ENCODE assay signal across 31 cellular contexts in genomic region chr6:162711376-162711775, GRCh38. TPM values are rescaled to one million over a fixed set of nuclear protein-coding genes. Genes with fewer than 3 reads are reported as not detected.
A peak's percentile ranks its signal among the peaks of the same experiment; 100 is the strongest.
DNase-seq lines count a peak whose midpoint lies in the region; ATAC-seq, FAIRE-seq and TF ChIP-seq lines count a peak whose summit lies in the region.
"Had no signal": no experiment of that assay in that cellular context is flagged by ENCODE, and none has a peak within 500 bp of the region (broad histone marks: within the 10 kb centered on the region; RNA-seq: fewer than 3 reads in every experiment).

No MANE protein-coding gene starts in this region.

- H3K4me1 ChIP-seq in liver (ENCODE audit: control insufficient read depth in 4 of 4, insufficient read depth in 4 of 4, low read length in 3 of 4) (no peaks in the 10 kb centered on the region), HepG2 (ENCODE audit: insufficient read depth, low read length) (no peaks in the 10 kb centered on the region), psoas muscle (peaks cover 14% of the 10 kb centered on the region)

- H3K4me3 ChIP-seq in liver (ENCODE audit: low read depth in 1 of 3, low read length in 3 of 3) = no peak overlapping the region
- no peak overlapping the region for H3K4me3 ChIP-seq in HepG2 (replicated peaks in 1 of 3; ENCODE audit: insufficient read depth in 1 of 3, low read depth in 2 of 3, low read length in 3 of 3)
- H3K4me3 ChIP-seq in psoas muscle = no peak overlapping the region
- H3K4me3 ChIP-seq: BLaER1, GM12878 had no signal

- POLR2A ChIA-PET in HepG2 (lab: Yijun Ruan, JAX) = no interaction called here

- no peak for DNase-seq in HepG2 (ENCODE audit: low spot score)
- DNase-seq in left lobe of liver (ENCODE audit: low spot score) = peak; percentile 68
- no peak for DNase-seq in psoas muscle
- no peak for DNase-seq in NCI-H187 (lab: John Stamatoyannopoulos, UW)
- DNase-seq in NCI-H526 treated with DMSO at 0.1 percent for 48 hours (lab: John Stamatoyannopoulos, UW) = no peak
- DNase-seq: 8988T; ACHN; BE2C; C1 segment of cervical spinal cord; CD4-positive, alpha-beta memory T cell; CD4-positive, CD25-positive, alpha-beta regulatory T cell; CD8-positive, alpha-beta memory T cell; COR-L47; DMS 273 treated with DMSO at 0.1 percent for 48 hours; DMS153; DMS53; DMS79; DND-41; EL; GDM1 had no signal

- no TSS peak for BruUV-seq in HepG2 (replicated peaks; lab: Mats Ljungman, UMichigan)

- no peak overlapping the region for H3K4me2 ChIP-seq in HepG2 (ENCODE audit: low read depth, low read length)
- H3K4me2 ChIP-seq: BLaER1 had no signal

- no peak for TF ChIP-seq POLR2A in HepG2 (IDR thresholded peaks at IDR 0.05; ENCODE audit: insufficient read depth in 1 of 2, low read depth in 2 of 2, low read length in 2 of 2)

- H3K79me2 ChIP-seq in HepG2 (ENCODE audit: insufficient read depth, low read length) = no peaks in the 10 kb centered on the region

- WGBS in liver = 67% methylated on average over 4 of the region's 4 CpGs
- 41% methylated on average over 4 of the region's 4 CpGs for WGBS in HepG2 (ENCODE audit: low lambda C conversion rate)
- 71 to 97% (median 87%) methylated on average over 4 of the region's 4 CpGs for WGBS in psoas muscle, 3 donors

- in situ Hi-C loops in HepG2 (cut with HindIII; ENCODE audit: extremely low pct_ligation_motif_present, low pct_unique_long_range_greater_than_20kb) = no loop called here

- no peak overlapping the region for H3K27ac ChIP-seq in liver (ENCODE audit: low read depth in 1 of 2, low read length in 2 of 2)
- no peak overlapping the region for H3K27ac ChIP-seq in HepG2 (ENCODE audit: extremely low read length, insufficient read depth, low read length)
- H3K27ac ChIP-seq in psoas muscle = peak overlapping the region; percentile 14
- H3K27ac ChIP-seq: BLaER1 had no signal

- no peak for ATAC-seq in HepG2
- peak; percentile 95 for ATAC-seq in left lobe of liver
- ATAC-seq in psoas muscle = peak in 3 of 4 donors; percentile 22 to 72 (median 54)
- ATAC-seq: GM12878 had no signal

- TF ChIP-seq EP300 in HepG2 (IDR thresholded peaks at IDR 0.05; ENCODE audit: low read depth in 2 of 2, low read length in 2 of 2) = no peak
- no peak for TF ChIP-seq EP300 in HepG2 (CRISPR knock-in tag; IDR thresholded peaks at IDR 0.05; ENCODE audit: borderline replicate concordance)

- TF ChIP-seq CTCF in liver (IDR thresholded peaks at IDR 0.05; ENCODE audit: low read depth, low read length, missing input control) (no peak), HepG2 (CRISPR knock-in tag; IDR thresholded peaks at IDR 0.05) (no peak), psoas muscle (IDR thresholded peaks at IDR 0.05) (no peak)

- CTCF ChIA-PET in HepG2 (lab: Yijun Ruan, JAX; ENCODE audit: low intra/inter-chr PET ratio, low total read pairs) = no interaction called here

- H3K9ac ChIP-seq in liver (ENCODE audit: low read depth in 1 of 2, low read length in 2 of 2) = no peak overlapping the region
- H3K9ac ChIP-seq in HepG2 (ENCODE audit: insufficient read depth, low read depth, low read length) = no peak overlapping the region
- H3K9ac ChIP-seq: BLaER1 had no signal

- FAIRE-seq in HepG2 (lab: Jason Lieb, UNC) = no peak
- FAIRE-seq: A204.1, GM12878, GM12892, GM18507 had no signal

- no peak overlapping the region for H2AFZ ChIP-seq in HepG2 (ENCODE audit: low read length)

- H3K27me3 ChIP-seq in liver (ENCODE audit: control insufficient read depth in 4 of 4, insufficient read depth in 4 of 4, low read length in 3 of 4) (no peaks in the 10 kb centered on the region), HepG2 (ENCODE audit: control insufficient read depth in 1 of 2, insufficient read depth in 2 of 2, low read length in 2 of 2) (no peaks in the 10 kb centered on the region), psoas muscle (ENCODE audit: insufficient read depth in 3 of 3, low read length in 2 of 3) (no peaks in the 10 kb centered on the region)
- H3K27me3 ChIP-seq: BE2C, BLaER1 had no signal

- H3K9me3 ChIP-seq in liver (ENCODE audit: control insufficient read depth in 4 of 4, low read length in 3 of 4) = no peaks in the 10 kb centered on the region
- H3K9me3 ChIP-seq in HepG2 (ENCODE audit: low read length) = no peaks in the 10 kb centered on the region
- H3K9me3 ChIP-seq in psoas muscle = no peaks in the 10 kb centered on the region
- H3K9me3 ChIP-seq: BE2C, BLaER1 had no signal

- intact Hi-C loops in HepG2 (cut with micrococcal nuclease; ENCODE audit: unreplicated experiment) (no loop called here), psoas muscle (cut with DNase I) (no loop called here)

- H3K36me3 ChIP-seq in liver (ENCODE audit: control insufficient read depth in 4 of 4, insufficient read depth in 3 of 4, low read depth in 1 of 4, low read length in 3 of 4) (no peaks in the 10 kb centered on the region), HepG2 (replicated peaks in 1 of 2; ENCODE audit: control insufficient read depth in 1 of 2, insufficient read depth in 2 of 2, low read length in 2 of 2) (no peaks in the 10 kb centered on the region), psoas muscle (ENCODE audit: insufficient read depth in 1 of 2, low read depth in 1 of 2) (no peaks in the 10 kb centered on the region)
- H3K36me3 ChIP-seq: BE2C, BLaER1 had no signal

- TF ChIP-seq RAD21 in liver (IDR thresholded peaks at IDR 0.05) = peak in 1 of 2 donors; percentile 67
- no peak for TF ChIP-seq RAD21 in HepG2 (CRISPR knock-in tag; IDR thresholded peaks at IDR 0.05)

- H4K20me1 ChIP-seq in HepG2 (ENCODE audit: insufficient read depth, low read length) = no peaks in the 10 kb centered on the region
- H4K20me1 ChIP-seq: BLaER1 had no signal

TF ChIP-seq in liver, 16 proteins besides CTCF, POLR2A, EP300 and RAD21 (continues in another document):
- no peak for TF ChIP-seq NR2F2 (IDR thresholded peaks at IDR 0.05)
- TF ChIP-seq SP1 (IDR thresholded peaks at IDR 0.05) = peak; percentile 71

TF ChIP-seq in HepG2, 621 proteins besides CTCF, POLR2A, EP300 and RAD21 (continues in another document):
- TF ChIP-seq ZNF615 (CRISPR knock-in tag; IDR thresholded peaks at IDR 0.05; ENCODE audit: borderline replicate concordance) = no peak

RNA-seq across cellular contexts. Expression of gene PRKN, which starts 16.2 kb away (rescaled TPM):
- 1 to 10 TPM; 3.9 to 4.1 TPM for total RNA-seq in liver
- polyA plus RNA-seq in liver = 1 to 10 TPM in 1 of 2 donors, under 1 TPM in 1; 0.47 to 2.6 TPM
- total RNA-seq in HepG2 (2016; rRNA removed; fragmentation: Illumina TruSeq; extraction: Trizol) = 0.18 and 0.31 TPM in 2 replicates
- 0.09 TPM in 1 of 2 replicates, not detected in the other for total RNA-seq in HepG2 (2016; cell fraction: cytosol; rRNA removed; fragmentation: Illumina TruSeq; extraction: Trizol; ENCODE audit: low read depth)
- 0.19 TPM in 1 of 2 replicates, not detected in the other for total RNA-seq in HepG2 (2016; cell fraction: insoluble cytoplasmic fraction; rRNA removed; fragmentation: Illumina TruSeq; extraction: Trizol)
- 0.07 and 0.28 TPM in 2 replicates for total RNA-seq in HepG2 (2016; cell fraction: membrane; rRNA removed; fragmentation: Illumina TruSeq; extraction: Trizol)
- 2.4 and 4.3 TPM in 2 replicates for total RNA-seq in HepG2 (2016; cell fraction: nucleus; rRNA removed; fragmentation: Illumina TruSeq; extraction: Trizol)
- polyA plus RNA-seq in HepG2 (2011; rRNA removed) = 0.44 and 0.50 TPM in 2 replicates
- 0.39 and 0.62 TPM in 2 replicates for polyA plus RNA-seq in HepG2 (2011; cell fraction: cytosol; rRNA removed)
- 0.50 and 0.80 TPM in 2 replicates for polyA plus RNA-seq in HepG2 (2011; cell fraction: nucleus; rRNA removed)
- polyA plus RNA-seq in HepG2 (2012) = 1.2 and 1.3 TPM in 2 replicates
- 0.15 TPM in 1 of 2 replicates, not detected in the other for polyA plus RNA-seq in HepG2 (2016; cell fraction: cytosol; fragmentation: Illumina TruSeq; extraction: Trizol; ENCODE audit: low read depth)
- polyA plus RNA-seq in HepG2 (2016; cell fraction: insoluble cytoplasmic fraction; fragmentation: Illumina TruSeq; extraction: Trizol; ENCODE audit: low read depth) = not detected in 2 replicates
- polyA plus RNA-seq in HepG2 (2016; cell fraction: membrane; fragmentation: Illumina TruSeq; extraction: Trizol; ENCODE audit: low read depth) = 0.17 and 0.49 TPM in 2 replicates
- polyA plus RNA-seq in HepG2 (2016; cell fraction: nucleus; fragmentation: Illumina TruSeq; extraction: Trizol; ENCODE audit: insufficient read depth, low read depth) = not detected in 2 replicates
- 1.9 TPM in 1 of 2 replicates, not detected in the other for polyA minus RNA-seq in HepG2 (2011; rRNA and poly(A)+ RNA removed; ENCODE audit: low replicate concordance)
- 0.59 TPM in 1 of 2 replicates, not detected in the other for polyA minus RNA-seq in HepG2 (2011; cell fraction: cytosol; rRNA and poly(A)+ RNA removed)
- 12.2 and 16.7 TPM in 2 replicates for polyA minus RNA-seq in HepG2 (2011; cell fraction: nucleus; rRNA and poly(A)+ RNA removed)
- 1.2 TPM for total RNA-seq in left lobe of liver
- 10 to 100 TPM; 11.3 to 19.5 (median 15.2) TPM for total RNA-seq in psoas muscle
- 10 to 100 TPM in 1 of 3 donors, 1 to 10 TPM in 2; 1.5 to 11.7 (median 5.5) TPM for polyA plus RNA-seq in psoas muscle
- total RNA-seq: Daoy had no signal
- polyA plus RNA-seq: AG04450 had no signal

RNA-seq across cellular contexts. Expression of gene PACRG, which starts 16.4 kb away (rescaled TPM):
- 1 to 10 TPM in 1 of 2 donors, under 1 TPM in 1; 0.47 to 3.7 TPM for total RNA-seq in liver
- 1 to 10 TPM; 1.1 to 3.8 TPM for polyA plus RNA-seq in liver
- total RNA-seq in HepG2 (2016; rRNA removed; fragmentation: Illumina TruSeq; extraction: Trizol) = 0.13 TPM in 1 of 2 replicates, not detected in the other
- total RNA-seq in HepG2 (2016; cell fraction: cytosol; rRNA removed; fragmentation: Illumina TruSeq; extraction: Trizol; ENCODE audit: low read depth) = not detected in 2 replicates
- 0.19 TPM in 1 of 2 replicates, not detected in the other for total RNA-seq in HepG2 (2016; cell fraction: insoluble cytoplasmic fraction; rRNA removed; fragmentation: Illumina TruSeq; extraction: Trizol)
- not detected in 2 replicates for total RNA-seq in HepG2 (2016; cell fraction: membrane; rRNA removed; fragmentation: Illumina TruSeq; extraction: Trizol)
- total RNA-seq in HepG2 (2016; cell fraction: nucleus; rRNA removed; fragmentation: Illumina TruSeq; extraction: Trizol) = not detected in 2 replicates
- polyA plus RNA-seq in HepG2 (2011; rRNA removed) = not detected in 2 replicates
- polyA plus RNA-seq in HepG2 (2011; cell fraction: cytosol; rRNA removed) = not detected in 2 replicates
- polyA plus RNA-seq in HepG2 (2011; cell fraction: nucleus; rRNA removed) = not detected in 2 replicates
- 0.43 TPM in 1 of 2 replicates, not detected in the other for polyA plus RNA-seq in HepG2 (2012)
- 0.14 TPM in 1 of 2 replicates, not detected in the other for polyA plus RNA-seq in HepG2 (2016; cell fraction: cytosol; fragmentation: Illumina TruSeq; extraction: Trizol; ENCODE audit: low read depth)
- not detected in 2 replicates for polyA plus RNA-seq in HepG2 (2016; cell fraction: insoluble cytoplasmic fraction; fragmentation: Illumina TruSeq; extraction: Trizol; ENCODE audit: low read depth)
- polyA plus RNA-seq in HepG2 (2016; cell fraction: membrane; fragmentation: Illumina TruSeq; extraction: Trizol; ENCODE audit: low read depth) = not detected in 2 replicates
- not detected in 2 replicates for polyA plus RNA-seq in HepG2 (2016; cell fraction: nucleus; fragmentation: Illumina TruSeq; extraction: Trizol; ENCODE audit: insufficient read depth, low read depth)
- 0.12 TPM in 1 of 2 replicates, not detected in the other for polyA minus RNA-seq in HepG2 (2011; rRNA and poly(A)+ RNA removed; ENCODE audit: low replicate concordance)
- polyA minus RNA-seq in HepG2 (2011; cell fraction: cytosol; rRNA and poly(A)+ RNA removed) = not detected in 2 replicates
- not detected in 2 replicates for polyA minus RNA-seq in HepG2 (2011; cell fraction: nucleus; rRNA and poly(A)+ RNA removed)
- total RNA-seq in left lobe of liver = 1.8 TPM
- total RNA-seq in psoas muscle = 1 to 10 TPM; 1.1 to 3.1 (median 1.8) TPM
- 1 to 10 TPM in 1 of 3 donors, under 1 TPM in 2; 0.17 to 1.8 (median 0.75) TPM for polyA plus RNA-seq in psoas muscle
- total RNA-seq: A673; CD8-positive, alpha-beta memory T cell; Daoy; G401; GM12878 had no signal
- polyA plus RNA-seq: AG04450; CD14-positive monocyte; CD8-positive, alpha-beta memory T cell; GM12878 had no signal
